In the genomic region with DNA sequence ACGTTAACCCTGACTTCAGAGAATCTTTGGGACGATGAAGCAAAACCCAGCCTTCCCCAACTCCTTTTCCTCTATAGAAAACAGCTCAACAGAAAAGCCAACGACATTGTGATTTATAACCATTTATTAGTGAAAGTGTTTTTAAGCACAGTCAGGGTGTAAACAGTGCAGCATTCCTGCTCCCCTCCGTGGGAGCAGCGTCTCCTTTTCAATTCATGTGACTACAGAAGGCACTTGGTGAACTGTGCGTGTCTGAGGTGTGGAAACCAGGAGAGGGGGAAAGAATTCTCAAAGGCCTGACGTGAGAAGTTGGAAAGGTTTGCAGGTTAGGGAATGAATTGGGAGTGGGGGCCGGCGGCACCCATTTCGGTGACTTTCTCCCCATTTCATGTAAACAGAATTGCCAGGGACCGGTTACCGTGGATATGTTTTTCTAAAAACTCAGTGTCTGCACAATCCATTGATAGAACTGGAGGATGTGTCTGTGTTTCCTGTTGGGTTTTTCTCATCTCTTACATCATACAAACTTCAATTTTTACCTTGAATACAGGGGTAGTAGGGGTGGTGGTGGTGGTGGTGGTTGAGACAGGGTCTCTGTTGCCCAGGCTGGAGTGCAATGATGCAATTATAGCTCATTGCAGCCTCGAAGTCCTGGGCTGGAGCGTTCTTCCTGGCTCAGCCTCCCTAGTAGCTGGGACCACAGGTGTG, we compare ENCODE assay signal across 1 cellular context.
TF ChIP-seq lines count a peak whose summit lies in the region.

No MANE protein-coding gene starts in this region.

TF ChIP-seq in K562, 482 proteins besides CTCF, POLR2A, EP300 and RAD21:
- no peak for TF ChIP-seq FOS (IDR thresholded peaks at IDR 0.05; ENCODE audit: extremely low read depth, insufficient read length)
- 0 out of 2 replicates have a peak, but pooled peaks have one; percentile 18 for TF ChIP-seq POLR2AphosphoS5 (IDR thresholded peaks at IDR 0.05; ENCODE audit: control insufficient read depth, insufficient read depth, low read depth, low read length)
